ENCODE assay signal across 17 cellular contexts in the genomic region with DNA sequence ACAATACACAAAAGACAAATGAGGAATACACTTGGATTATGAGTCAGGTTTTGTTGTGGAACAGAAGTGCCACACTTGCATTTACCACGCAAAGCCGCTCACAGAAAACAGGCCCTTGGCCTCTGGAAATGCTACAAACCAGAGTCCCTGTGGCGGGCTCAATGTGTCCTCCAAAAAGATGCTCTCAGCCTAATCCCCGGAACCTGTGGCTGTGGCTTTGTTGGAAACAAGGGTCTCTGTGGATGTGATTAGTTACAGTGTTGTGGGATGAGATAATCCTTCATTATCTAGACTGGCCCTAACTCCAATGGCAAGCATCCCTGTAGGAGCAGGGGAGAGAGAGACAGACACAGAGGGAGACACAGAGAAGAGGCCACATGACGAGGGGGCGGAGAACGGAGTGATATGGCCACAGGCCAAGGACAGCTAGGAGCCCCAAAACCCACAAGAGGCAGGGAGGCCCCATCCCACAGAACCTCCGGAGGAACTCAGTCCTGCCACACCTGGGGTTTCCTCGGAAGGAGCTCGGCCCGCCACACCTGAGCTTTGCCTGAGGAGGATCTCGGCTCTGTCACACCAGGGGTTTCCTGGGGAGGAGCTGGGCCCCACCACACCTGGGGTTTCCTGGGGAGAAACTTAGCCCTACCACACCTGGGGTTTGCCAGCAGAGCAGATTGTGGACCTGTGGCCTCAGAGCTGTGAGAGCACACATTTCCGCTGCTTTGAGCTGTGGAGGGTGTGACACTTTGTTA.
"Had no signal": no experiment of that assay in that cellular context is flagged by ENCODE, and none has a peak within 500 bp of the region (broad histone marks: within the 10 kb centered on the region; RNA-seq: fewer than 3 reads in every experiment).

No MANE protein-coding gene starts in this region.

- H3K36me3 Mint-ChIP-seq: natural killer cell had no signal

- ATAC-seq: activated CD8-positive, alpha-beta T cell treated with anti-CD3 and anti-CD28 coated beads, Interleukin-2, amount 10 ng/mL, durations not matched to agents 7 days and 5 days; left lobe of liver; right cardiac atrium; WTC11 had no signal

- H3K4me3 Mint-ChIP-seq: activated CD8-positive, alpha-beta T cell treated with anti-CD3 and anti-CD28 coated beads, Interleukin-2, amount 10 ng/mL, durations not matched to agents 7 days and 5 days; natural killer cell; WTC11 had no signal

- DNase-seq: activated CD4-positive, alpha-beta T cell treated with anti-CD3 and anti-CD28 coated beads for 4 hours; activated CD8-positive, alpha-beta T cell treated with anti-CD3 and anti-CD28 coated beads, Interleukin-2, amount 10 ng/mL, durations not matched to agents 7 days and 5 days; activated naive CD4-positive, alpha-beta T cell treated with Interleukin-2 at 50 U/mL for 16 hours; activated T-cell treated with anti-CD3 and anti-CD28 coated beads for 4 hours; anterior cingulate cortex; colonic mucosa; esophagus squamous epithelium; mammary epithelial cell; natural killer cell; small intestine; stimulated activated CD4-positive, alpha-beta T cell treated with anti-CD3 and anti-CD28 coated beads, Interleukin-4, amount 100 ng/mL, for 24 hours; stimulated activated naive CD4-positive, alpha-beta T cell treated with Interleukin-2 at 50 U/mL for 16 hours; substantia nigra; transverse colon had no signal

- H3K9me3 Mint-ChIP-seq: natural killer cell had no signal

- H3K27ac Mint-ChIP-seq: activated CD8-positive, alpha-beta T cell treated with anti-CD3 and anti-CD28 coated beads, Interleukin-2, amount 10 ng/mL, durations not matched to agents 7 days and 5 days; natural killer cell; WTC11 had no signal
